19 cellular contexts compared by ENCODE assay signal in genomic region chr3:132978464-132978863, GRCh38. TPM values are rescaled to one million over a fixed set of nuclear protein-coding genes. Genes with fewer than 3 reads are reported as not detected.
DNase-seq lines count a peak whose midpoint lies in the region; ATAC-seq, FAIRE-seq and TF ChIP-seq lines count a peak whose summit lies in the region.
"Had no signal": no experiment of that assay in that cellular context is flagged by ENCODE, and none has a peak within 500 bp of the region (broad histone marks: within the 10 kb centered on the region; RNA-seq: fewer than 3 reads in every experiment).

No MANE protein-coding gene starts in this region.

- H3K9me3 Mint-ChIP-seq in nephron progenitor cell = peaks cover 5% of the 10 kb centered on the region

- no peaks in the 10 kb centered on the region for H3K9me3 ChIP-seq in GM12878 (replicated peaks; ENCODE audit: control insufficient read depth, insufficient read depth, low read length)
- H3K9me3 ChIP-seq: A549, BE2C had no signal

- H3K27ac Mint-ChIP-seq in nephron progenitor cell = no peak overlapping the region
- H3K27ac Mint-ChIP-seq: CD8-positive, alpha-beta T cell had no signal

- H4K20me1 ChIP-seq in GM12878 (ENCODE audit: control insufficient read depth, insufficient read depth) = no peaks in the 10 kb centered on the region

- peaks cover 10% of the 10 kb centered on the region for H3K27me3 Mint-ChIP-seq in nephron progenitor cell (ENCODE audit: low read depth, poor library complexity)

- TF ChIP-seq RAD21 in GM12878 (IDR thresholded peaks at IDR 0.05; ENCODE audit: insufficient read depth, low read depth, low read length) = no peak

- ATAC-seq in GM12878 = peak; percentile 63
- ATAC-seq in esophagus mucosa = no peak
- ATAC-seq: A549; CD8-positive, alpha-beta T cell; HCT116 had no signal

- H3K36me3 Mint-ChIP-seq in nephron progenitor cell (ENCODE audit: low read depth) = no peaks in the 10 kb centered on the region
- H3K36me3 Mint-ChIP-seq: CD8-positive, alpha-beta T cell had no signal

- H3K4me1 ChIP-seq in GM12878 (ENCODE audit: control insufficient read depth, insufficient read depth, low read length) = no peaks in the 10 kb centered on the region
- H3K4me1 ChIP-seq: A549, BE2C had no signal

- BruUV-seq in GM12878 (replicated peaks; lab: Mats Ljungman, UMichigan) = no TSS peak

- in situ Hi-C loops in GM12878 (cut with MboI) = no loop called here

- H3K4me3 Mint-ChIP-seq in nephron progenitor cell = no peak overlapping the region
- H3K4me3 Mint-ChIP-seq: CD8-positive, alpha-beta T cell had no signal

- intact Hi-C loops in GM12878 (cut with micrococcal nuclease; ENCODE audit: unreplicated experiment) = no loop called here

- DNase-seq in GM12891 (ENCODE audit: insufficient read length, low spot score) (no peak), MV-4-11 (lab: John Stamatoyannopoulos, UW) (peak; percentile 4), GM12878 (ENCODE audit: low read depth, low spot score) (no peak), nephron progenitor cell (no peak)
- no peak for DNase-seq in activated CD8-positive, alpha-beta memory T cell treated with anti-CD3 and anti-CD28 coated beads for 24 hours
- DNase-seq: BE2C; CD8-positive, alpha-beta T cell; COR-L47; DMS153; DMS79 treated with DMSO at 0.1 percent for 48 hours; EL; GDM1 had no signal

- H3K4me2 ChIP-seq in GM12878 (ENCODE audit: control insufficient read depth, insufficient read depth) = no peak overlapping the region
- H3K4me2 ChIP-seq: A549 had no signal

- H3K27ac ChIP-seq in GM12878 (ENCODE audit: control insufficient read depth, insufficient read depth) = no peak overlapping the region
- H3K27ac ChIP-seq: A549, C4-2B, HL-60 had no signal

- H3K4me3 ChIP-seq in GM12878 = no peak overlapping the region
- H3K4me3 ChIP-seq: A549 had no signal

- POLR2A ChIA-PET in GM12878 (lab: Charles Lee) = no interaction called here

- 0 out of 4 replicates have a peak, but pooled peaks of 1 of the 2 experiments have one; percentile 8 for TF ChIP-seq EP300 in GM12878 (IDR thresholded peaks at IDR 0.05; ENCODE audit: borderline replicate concordance in 1 of 2, control insufficient read depth in 1 of 2, low read depth in 2 of 2, low read length in 2 of 2)

- no peaks in the 10 kb centered on the region for H3K36me3 ChIP-seq in GM12878 (ENCODE audit: control insufficient read depth in 2 of 2, insufficient read depth in 2 of 2, low read length in 1 of 2)
- H3K36me3 ChIP-seq: BE2C had no signal

- H3K4me1 Mint-ChIP-seq in nephron progenitor cell = peaks cover 6% of the 10 kb centered on the region

- FAIRE-seq in GM12891 (lab: Jason Lieb, UNC) (no peak), GM12878 (lab: Jason Lieb, UNC) (no peak)
- FAIRE-seq: A549, D721Med, GM18507 had no signal

- H3K79me2 ChIP-seq in GM12878 (ENCODE audit: control insufficient read depth, insufficient read depth, low read length) = no peaks in the 10 kb centered on the region

- CTCF ChIA-PET in GM12878 (lab: Yijun Ruan, JAX) = no interaction called here

- no peak overlapping the region for H3K9ac ChIP-seq in GM12878 (ENCODE audit: control insufficient read depth, insufficient read depth, low read length)

- TF ChIP-seq POLR2A in GM12891 (IDR thresholded peaks at IDR 0.05; ENCODE audit: low read depth, low read length) (no peak), GM12878 (IDR thresholded peaks at IDR 0.05; ENCODE audit: low read depth, low read length) (no peak)

- 0% methylated on average over 2 of the region's 2 CpGs for WGBS in GM12878 (ENCODE audit: insufficient coverage, insufficient replicate concordance, low lambda C conversion rate, missing lambda C conversion rate)

- H3K27me3 ChIP-seq in GM12878 (replicated peaks in 1 of 2; ENCODE audit: control insufficient read depth in 2 of 2, insufficient read depth in 2 of 2, low read length in 1 of 2) = no peaks in the 10 kb centered on the region
- H3K27me3 ChIP-seq: BE2C had no signal

- H2AFZ ChIP-seq in GM12878 (ENCODE audit: control insufficient read depth, low read depth, low read length) = no peak overlapping the region

- RAD21 ChIA-PET in GM12878 (lab: Charles Lee; ENCODE audit: unreplicated experiment) = no interaction called here

- SMC1A ChIA-PET in GM12878 (lab: Charles Lee; ENCODE audit: uncharacterized antibody, unreplicated experiment) = no interaction called here

- no peak for TF ChIP-seq CTCF in GM12878 (IDR thresholded peaks at IDR 0.05 in 2 of 3, conservative IDR thresholded peaks at IDR 0.05 in 1 of 3; ENCODE audit: control insufficient read depth in 2 of 3, extremely low read depth in 1 of 3, insufficient read depth in 1 of 3, low read depth in 3 of 3, low read length in 3 of 3)
- TF ChIP-seq CTCF in nephron progenitor cell (IDR thresholded peaks at IDR 0.05) = no peak

TF ChIP-seq in GM12891, 5 proteins besides CTCF, POLR2A, EP300 and RAD21:
- TF ChIP-seq SPI1 (IDR thresholded peaks at IDR 0.05; ENCODE audit: low read depth, low read length) = peak; percentile 85
- no peak for TF ChIP-seq POLR2AphosphoS5 (IDR thresholded peaks at IDR 0.05; ENCODE audit: low read depth, low read length)

TF ChIP-seq in GM12878, 131 proteins besides CTCF, POLR2A, EP300 and RAD21:
- TF ChIP-seq SPI1 (IDR thresholded peaks at IDR 0.05; ENCODE audit: borderline replicate concordance, insufficient read depth, low read depth, low read length) (peak; percentile 85), MEF2B (IDR thresholded peaks at IDR 0.05; ENCODE audit: partially characterized antibody, poor library complexity, severe bottlenecking) (no peak), GABPA (IDR thresholded peaks at IDR 0.05; ENCODE audit: low read depth) (no peak), DPF2 (IDR thresholded peaks at IDR 0.05) (0 out of 2 replicates have a peak, but pooled peaks have one; percentile 25)
TF ChIP-seq in GM12878: peak in this region for 2.

RNA-seq across cellular contexts. Expression of gene TMEM108, which starts 59.7 kb away (rescaled TPM):
- polyA plus RNA-seq in GM12891 (2012; ENCODE audit: low read depth, missing spikeins) = 0.85 TPM
- not detected in 2 replicates for total RNA-seq in GM12878 (2013; cell fraction: nucleolus; rRNA removed)
- 0.06 TPM in 1 of 2 replicates, not detected in the other for total RNA-seq in GM12878 (2014; rRNA removed)
- 0.09 TPM in 1 of 2 replicates, not detected in the other for total RNA-seq in GM12878 (2014; rRNA removed; fragmentation: Illumina TruSeq; extraction: Trizol)
- total RNA-seq in GM12878 (2021) = not detected in 2 replicates
- 0.42 TPM for polyA plus RNA-seq in GM12878 (2011; ENCODE audit: low read depth)
- polyA plus RNA-seq in GM12878 (2011; rRNA removed) = not detected in 2 replicates
- polyA plus RNA-seq in GM12878 (2011; cell fraction: cytosol; rRNA removed) = not detected in 2 replicates
- polyA plus RNA-seq in GM12878 (2011; cell fraction: nucleus; rRNA removed) = not detected in 2 replicates
- polyA plus RNA-seq in GM12878 (2012) = 0.97 and 1.2 TPM in 2 replicates
- 0.12 TPM in 1 of 2 replicates, not detected in the other for polyA plus RNA-seq in GM12878 (2014; fragmentation: Illumina TruSeq; extraction: Trizol)
- polyA plus RNA-seq in GM12878 (2014; fragmentation: Nextera tagmentation; extraction: Ambion mirVana) = under 1 TPM in 1 of 2 experiments, not detected in 1; 0.02 TPM
- not detected in 2 replicates for polyA plus RNA-seq in GM12878 (2014; rRNA removed)
- under 1 TPM; 0.16 to 0.58 TPM for polyA plus RNA-seq in GM12878 (2016; fragmentation: Nextera tagmentation; extraction: Ambion mirVana)
- polyA minus RNA-seq in GM12878 (2011; rRNA and poly(A)+ RNA removed) = not detected in 2 replicates
- not detected in 2 replicates for polyA minus RNA-seq in GM12878 (2011; cell fraction: cytosol; rRNA and poly(A)+ RNA removed)
- not detected in 2 replicates for polyA minus RNA-seq in GM12878 (2011; cell fraction: nucleus; rRNA and poly(A)+ RNA removed)
- 0.60 TPM for total RNA-seq in esophagus mucosa
- total RNA-seq: CD8-positive, alpha-beta T cell had no signal
- polyA plus RNA-seq: A549 had no signal
